In the genomic region with DNA sequence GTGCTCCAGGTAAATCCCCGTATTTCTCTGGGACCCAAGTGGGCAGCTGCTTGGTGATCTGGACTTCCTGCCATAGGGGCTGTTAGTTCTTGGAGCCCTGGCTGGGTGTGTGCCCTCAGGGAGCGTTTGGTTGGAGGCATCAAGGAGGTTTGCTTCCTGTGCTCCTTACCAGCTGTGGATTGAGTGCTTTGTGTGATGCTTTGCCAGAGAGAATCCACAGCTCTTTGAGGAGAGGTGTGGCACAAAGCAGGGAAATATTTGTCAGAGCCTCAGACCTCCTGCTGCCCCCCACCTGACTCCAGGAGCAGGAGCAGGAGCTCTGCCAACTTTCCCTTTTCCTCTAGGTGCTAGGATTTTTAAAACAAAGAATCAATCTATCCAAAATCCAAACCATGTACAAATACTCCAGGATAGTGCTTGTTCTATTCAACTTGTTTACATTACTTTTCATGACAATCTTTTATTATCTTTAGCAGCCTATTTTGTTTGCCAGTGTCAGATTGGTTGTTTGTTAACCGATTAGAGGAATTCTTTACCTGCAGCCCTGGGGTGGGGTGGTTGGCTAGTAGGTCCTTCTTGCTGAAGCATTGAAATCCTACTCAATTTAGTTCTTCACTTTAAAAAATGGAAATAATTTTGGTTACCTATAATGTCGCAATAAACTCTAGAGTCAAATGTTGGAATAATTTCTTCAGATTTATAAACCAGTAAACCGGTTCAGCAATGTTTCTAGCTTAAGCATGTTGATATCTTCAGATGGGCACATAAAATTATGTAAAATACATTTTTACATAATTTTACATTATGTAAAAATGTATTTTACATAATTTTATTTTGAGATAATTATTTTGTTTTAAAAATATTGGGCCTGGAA, we compare ENCODE assay signal across 8 cellular contexts. TPM values are rescaled to one million over a fixed set of nuclear protein-coding genes. Genes with fewer than 3 reads are reported as not detected.
DNase-seq lines count a peak whose midpoint lies in the region; ATAC-seq and TF ChIP-seq lines count a peak whose summit lies in the region.

No MANE protein-coding gene starts in this region.

- H3K27me3 ChIP-seq in psoas muscle (ENCODE audit: insufficient read depth in 3 of 3, low read length in 2 of 3) (peaks cover 0 to 6% (median 1%) of the 10 kb centered on the region in 3 donors), HAP-1 (ENCODE audit: low read depth) (no peaks in the 10 kb centered on the region)

- H3K4me3 ChIP-seq in epithelial cell of proximal tubule (ENCODE audit: low read depth, low read length) = peak overlapping the region; percentile 88
- no peak overlapping the region for H3K4me3 ChIP-seq in psoas muscle
- no peak overlapping the region for H3K4me3 ChIP-seq in HAP-1

- intact Hi-C loops in psoas muscle (cut with DNase I) = no loop called here

- DNase-seq in Daoy (ENCODE audit: low read depth) (peak; percentile 18), NCI-H146 treated with DMSO at 0.1 percent for 48 hours (lab: John Stamatoyannopoulos, UW; ENCODE audit: unreplicated experiment) (peak; percentile 17), epithelial cell of proximal tubule (ENCODE audit: low read depth) (no peak), psoas muscle (no peak), cortex of kidney (lab: John Stamatoyannopoulos, UW) (no peak), HAP-1 (ENCODE audit: low spot score in 2 of 2) (no peak), DMS153 (lab: John Stamatoyannopoulos, UW) (no peak)

- in situ Hi-C loops in HAP-1 (cut with MboI; ENCODE audit: low sequenced_read_pairs) = no loop called here

- TF ChIP-seq CTCF in epithelial cell of proximal tubule (conservative IDR thresholded peaks at IDR 0.05; ENCODE audit: low read depth, low read length) (no peak), psoas muscle (IDR thresholded peaks at IDR 0.05) (no peak)

- H3K9me3 ChIP-seq in psoas muscle (no peaks in the 10 kb centered on the region), HAP-1 (no peaks in the 10 kb centered on the region)

- 57 to 69% (median 60%) methylated on average over 5 of the region's 5 CpGs for WGBS in psoas muscle, 3 donors

- H3K4me1 ChIP-seq in psoas muscle = peaks cover 10% of the 10 kb centered on the region
- peaks cover 14% of the 10 kb centered on the region for H3K4me1 ChIP-seq in HAP-1

- H3K36me3 ChIP-seq in psoas muscle (ENCODE audit: insufficient read depth in 1 of 2, low read depth in 1 of 2) (no peaks in the 10 kb centered on the region), HAP-1 (replicated peaks) (no peaks in the 10 kb centered on the region; the same call in 1 of the 2 replicates)

- ATAC-seq in psoas muscle (no peak), GM21619 (IDR thresholded peaks at IDR 0.05; ENCODE audit: unreplicated experiment) (no peak)

- peak overlapping the region; percentile 30 for H3K27ac ChIP-seq in psoas muscle

RNA-seq across cellular contexts. Expression of a gene that starts 2.5 kb away (rescaled TPM):
- 6.1 and 7.3 TPM in 2 replicates for total RNA-seq in Daoy (2014; rRNA removed; shearing (Covaris generic))
- 25.5 and 26.7 TPM in 2 replicates for total RNA-seq in epithelial cell of proximal tubule
- 10 to 100 TPM in 2 of 4 donors, 1 to 10 TPM in 2; 6.8 to 24.6 (median 9.9) TPM for total RNA-seq in psoas muscle
- polyA plus RNA-seq in psoas muscle = 1 to 10 TPM; 2.7 to 4.4 (median 4.3) TPM

Comparison
In these comparisons a context has a peak if more than half of its experiments do, and no peak if none do; other contexts are left out.
1. DNase-seq: peak in Daoy (single experiment) and NCI-H146 treated with DMSO at 0.1 percent for 48 hours (single experiment); none in epithelial cell of proximal tubule (single experiment), psoas muscle (0 of 2), cortex of kidney (single experiment), HAP-1 (0 of 2) and DMS153 (single experiment).